ENCODE assay signal across 17 cellular contexts in the genomic region with DNA sequence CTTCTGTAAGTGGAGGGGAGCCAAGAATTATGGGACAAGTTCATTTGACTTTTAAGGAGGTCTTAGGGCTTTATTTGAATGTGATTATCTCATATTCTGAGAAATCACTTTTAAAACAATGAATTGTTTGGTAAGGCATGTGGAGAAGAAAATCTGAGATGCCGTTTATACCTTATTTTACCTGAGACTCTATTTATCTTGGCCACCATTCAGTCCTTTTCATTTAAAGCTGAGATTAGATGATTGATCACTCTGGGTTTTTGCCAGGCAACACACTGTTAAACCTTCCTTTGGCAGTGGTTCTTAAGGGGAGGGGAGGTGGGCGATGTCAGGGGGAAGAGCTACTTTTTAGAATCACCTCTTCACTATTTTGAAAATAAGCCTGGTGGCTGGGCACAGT.
"Had no signal": no experiment of that assay in that cellular context is flagged by ENCODE, and none has a peak within 500 bp of the region (broad histone marks: within the 10 kb centered on the region; RNA-seq: fewer than 3 reads in every experiment).

No MANE protein-coding gene starts in this region.

- DNase-seq: activated CD4-positive, alpha-beta T cell treated with anti-CD3 and anti-CD28 coated beads, Interleukin-2, amount 50 U/mL, for 48 hours; activated naive CD4-positive, alpha-beta T cell treated with anti-CD3 and anti-CD28 coated beads, Interleukin-2, amount 10 ng/mL, durations not matched to agents 7 days and 5 days; activated T-cell treated with anti-CD3 and anti-CD28 coated beads, Interleukin-2, amount 50 U/mL, for 24 hours; dorsolateral prefrontal cortex; endodermal cell; erythroblast; gastrocnemius medialis; heart right ventricle; left cardiac atrium; lower lobe of right lung; midbrain; ovary; T-helper 9 cell had no signal

- H3K9me3 Mint-ChIP-seq: activated naive CD4-positive, alpha-beta T cell treated with anti-CD3 and anti-CD28 coated beads, Interleukin-2, amount 10 ng/mL, durations not matched to agents 7 days and 5 days; activated T-cell treated with anti-CD3 and anti-CD28 coated beads, Interleukin-2, amount 50 U/mL, for 24 hours; endodermal cell; neural progenitor cell; stimulated activated effector memory CD8-positive, alpha-beta T cell treated with anti-CD3 and anti-CD28 coated beads, Interleukin-12 subunit alpha, Interleukin-12 subunit beta, amount 100 ng/mL, for 72 hours had no signal

- H3K4me3 ChIP-seq: ascending aorta, dorsolateral prefrontal cortex, gastrocnemius medialis, heart right ventricle, lower lobe of right lung, neural progenitor cell, ovary, thoracic aorta had no signal

- ATAC-seq: gastrocnemius medialis; heart right ventricle; left cardiac atrium; lower lobe of right lung; stimulated activated effector memory CD8-positive, alpha-beta T cell treated with anti-CD3 and anti-CD28 coated beads, Interleukin-12 subunit alpha, Interleukin-12 subunit beta, amount 100 ng/mL, for 72 hours had no signal

- H3K27me3 ChIP-seq: ascending aorta, dorsolateral prefrontal cortex, gastrocnemius medialis, heart right ventricle, neural progenitor cell, ovary had no signal

- H3K4me3 Mint-ChIP-seq: activated naive CD4-positive, alpha-beta T cell treated with anti-CD3 and anti-CD28 coated beads, Interleukin-2, amount 10 ng/mL, durations not matched to agents 7 days and 5 days; activated T-cell treated with anti-CD3 and anti-CD28 coated beads, Interleukin-2, amount 50 U/mL, for 24 hours; endodermal cell; neural progenitor cell; stimulated activated effector memory CD8-positive, alpha-beta T cell treated with anti-CD3 and anti-CD28 coated beads, Interleukin-12 subunit alpha, Interleukin-12 subunit beta, amount 100 ng/mL, for 72 hours had no signal

- H3K27ac Mint-ChIP-seq: activated naive CD4-positive, alpha-beta T cell treated with anti-CD3 and anti-CD28 coated beads, Interleukin-2, amount 10 ng/mL, durations not matched to agents 7 days and 5 days; activated T-cell treated with anti-CD3 and anti-CD28 coated beads, Interleukin-2, amount 50 U/mL, for 24 hours; endodermal cell; neural progenitor cell; stimulated activated effector memory CD8-positive, alpha-beta T cell treated with anti-CD3 and anti-CD28 coated beads, Interleukin-12 subunit alpha, Interleukin-12 subunit beta, amount 100 ng/mL, for 72 hours had no signal

- H3K27ac ChIP-seq: ascending aorta, dorsolateral prefrontal cortex, gastrocnemius medialis, heart right ventricle, lower lobe of right lung, neural progenitor cell, ovary, thoracic aorta had no signal

- H3K36me3 ChIP-seq: ovary had no signal

- H3K27me3 Mint-ChIP-seq: activated naive CD4-positive, alpha-beta T cell treated with anti-CD3 and anti-CD28 coated beads, Interleukin-2, amount 10 ng/mL, durations not matched to agents 7 days and 5 days; activated T-cell treated with anti-CD3 and anti-CD28 coated beads, Interleukin-2, amount 50 U/mL, for 24 hours had no signal

- H3K9me3 ChIP-seq: ascending aorta, gastrocnemius medialis, heart right ventricle, lower lobe of right lung, ovary, thoracic aorta had no signal
